ENCODE assay signal across 11 cellular contexts in genomic region chr6:77290798-77291197, GRCh38.
"Had no signal": no experiment of that assay in that cellular context is flagged by ENCODE, and none has a peak within 500 bp of the region (broad histone marks: within the 10 kb centered on the region; RNA-seq: fewer than 3 reads in every experiment).

No MANE protein-coding gene starts in this region.

- H3K27me3 Mint-ChIP-seq: activated naive CD4-positive, alpha-beta T cell treated with anti-CD3 and anti-CD28 coated beads, Interleukin-2, amount 50 U/mL, for 24 hours; brain had no signal

- H3K27ac ChIP-seq: dorsolateral prefrontal cortex, gastrocnemius medialis, pancreas, thyroid gland, vagina had no signal

- H3K9me3 ChIP-seq: gastrocnemius medialis, pancreas, thyroid gland, vagina had no signal

- H3K4me1 Mint-ChIP-seq: activated naive CD4-positive, alpha-beta T cell treated with anti-CD3 and anti-CD28 coated beads, Interleukin-2, amount 50 U/mL, for 24 hours; brain had no signal

- ATAC-seq: gastrocnemius medialis, left ventricle myocardium superior, pancreas had no signal

- H3K4me3 ChIP-seq: dorsolateral prefrontal cortex, gastrocnemius medialis, pancreas, thyroid gland, vagina had no signal

- H3K9me3 Mint-ChIP-seq: activated naive CD4-positive, alpha-beta T cell treated with anti-CD3 and anti-CD28 coated beads, Interleukin-2, amount 50 U/mL, for 24 hours; brain had no signal

- H3K4me1 ChIP-seq: gastrocnemius medialis, pancreas, thyroid gland, vagina had no signal

- H3K27me3 ChIP-seq: dorsolateral prefrontal cortex, gastrocnemius medialis, pancreas, thyroid gland, vagina had no signal

- H3K27ac Mint-ChIP-seq: activated naive CD4-positive, alpha-beta T cell treated with anti-CD3 and anti-CD28 coated beads, Interleukin-2, amount 50 U/mL, for 24 hours; brain; T-helper 1 cell treated with Interleukin-12 subunit alpha and Interleukin-12 subunit beta and Interleukin-4 antibody, amounts not matched to agents 30 μg/mL and 1 μg/mL, for 36 hours had no signal

- H3K36me3 Mint-ChIP-seq: activated naive CD4-positive, alpha-beta T cell treated with anti-CD3 and anti-CD28 coated beads, Interleukin-2, amount 50 U/mL, for 24 hours; brain had no signal

- DNase-seq: dorsolateral prefrontal cortex; gastrocnemius medialis; left ventricle myocardium superior; pancreas; stimulated activated CD4-positive, alpha-beta T cell treated with anti-CD3 and anti-CD28 coated beads, Interleukin-15, amount 100 ng/mL, for 24 hours; stimulated activated CD4-positive, alpha-beta T cell treated with anti-CD3 and anti-CD28 coated beads, Interleukin-4, amount 100 ng/mL, for 4 hours; thyroid gland had no signal

- H3K36me3 ChIP-seq: gastrocnemius medialis, pancreas, thyroid gland, vagina had no signal

- H3K4me3 Mint-ChIP-seq: activated naive CD4-positive, alpha-beta T cell treated with anti-CD3 and anti-CD28 coated beads, Interleukin-2, amount 50 U/mL, for 24 hours; brain; T-helper 1 cell treated with Interleukin-12 subunit alpha and Interleukin-12 subunit beta and Interleukin-4 antibody, amounts not matched to agents 30 μg/mL and 1 μg/mL, for 36 hours had no signal
